ENCODE assay signal across 1 cellular context in genomic region chr5:16909464-16909863, GRCh38.
TF ChIP-seq lines count a peak whose summit lies in the region.

No MANE protein-coding gene starts in this region.

TF ChIP-seq in HEK293, 187 proteins besides CTCF, POLR2A, EP300 and RAD21 (continued from another document):
- TF ChIP-seq, protein P1, sequence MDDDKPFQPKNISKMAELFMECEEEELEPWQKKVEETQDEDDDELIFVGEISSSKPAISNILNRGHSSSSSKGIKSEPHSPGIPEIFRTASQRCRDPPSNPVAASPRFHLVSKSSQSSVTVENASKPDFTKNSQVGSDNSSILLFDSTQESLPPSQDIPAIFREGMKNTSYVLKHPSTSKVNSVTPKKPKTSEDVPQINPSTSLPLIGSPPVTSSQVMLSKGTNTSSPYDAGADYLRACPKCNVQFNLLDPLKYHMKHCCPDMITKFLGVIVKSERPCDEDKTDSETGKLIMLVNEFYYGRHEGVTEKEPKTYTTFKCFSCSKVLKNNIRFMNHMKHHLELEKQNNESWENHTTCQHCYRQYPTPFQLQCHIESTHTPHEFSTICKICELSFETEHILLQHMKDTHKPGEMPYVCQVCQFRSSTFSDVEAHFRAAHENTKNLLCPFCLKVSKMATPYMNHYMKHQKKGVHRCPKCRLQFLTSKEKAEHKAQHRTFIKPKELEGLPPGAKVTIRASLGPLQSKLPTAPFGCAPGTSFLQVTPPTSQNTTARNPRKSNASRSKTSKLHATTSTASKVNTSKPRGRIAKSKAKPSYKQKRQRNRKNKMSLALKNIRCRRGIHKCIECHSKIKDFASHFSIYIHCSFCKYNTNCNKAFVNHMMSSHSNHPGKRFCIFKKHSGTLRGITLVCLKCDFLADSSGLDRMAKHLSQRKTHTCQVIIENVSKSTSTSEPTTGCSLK (tag by site-specific recombination; IDR thresholded peaks at IDR 0.05) = no peak
- TF ChIP-seq ZNF26 (tag by site-specific recombination; IDR thresholded peaks at IDR 0.05) (no peak), MEIS1 (CRISPR knock-in tag; IDR thresholded peaks at IDR 0.05; ENCODE audit: borderline replicate concordance) (no peak), ZNF76 (tag by site-specific recombination; IDR thresholded peaks at IDR 0.05; ENCODE audit: borderline replicate concordance, low read depth) (peak; percentile 40; the same call in 1 of the 2 replicates), IKZF3 (tag by site-specific recombination; IDR thresholded peaks at IDR 0.05) (peak; percentile 64), GLI4 (tag by site-specific recombination; IDR thresholded peaks at IDR 0.05) (no peak), ZNF514 (tag by site-specific recombination; IDR thresholded peaks at IDR 0.05) (no peak), ZSCAN5A (tag by site-specific recombination; IDR thresholded peaks at IDR 0.05) (no peak), KLF1 (tag by site-specific recombination; IDR thresholded peaks at IDR 0.05) (no peak), ZNF24 (tag by site-specific recombination; IDR thresholded peaks at IDR 0.05) (peak; percentile 80), ZNF629 (tag by site-specific recombination; IDR thresholded peaks at IDR 0.05) (peak; percentile 80), RBAK (tag by site-specific recombination; IDR thresholded peaks at IDR 0.05) (no peak), ZNF341 (tag by site-specific recombination; IDR thresholded peaks at IDR 0.05; ENCODE audit: low read depth) (peak; percentile 57; the same call in 1 of the 2 replicates), SP2 (tag by site-specific recombination; IDR thresholded peaks at IDR 0.05) (peak; percentile 22; the same call in 1 of the 2 replicates), ZFP3 (tag by site-specific recombination; IDR thresholded peaks at IDR 0.05; ENCODE audit: low read depth) (0 out of 2 replicates have a peak, but pooled peaks have one; percentile 24), ZNF677 (tag by site-specific recombination; IDR thresholded peaks at IDR 0.05) (no peak), ZNF654 (tag by site-specific recombination; IDR thresholded peaks at IDR 0.05; ENCODE audit: low read depth) (no peak), SALL2 (tag by site-specific recombination; IDR thresholded peaks at IDR 0.05; ENCODE audit: borderline replicate concordance) (no peak), KLF9 (tag by site-specific recombination; IDR thresholded peaks at IDR 0.05; ENCODE audit: low read depth) (no peak), GLIS1 (tag by site-specific recombination; IDR thresholded peaks at IDR 0.05) (peak; percentile 93), PRDM6 (tag by site-specific recombination; IDR thresholded peaks at IDR 0.05) (peak; percentile 81), ZNF223 (tag by site-specific recombination; IDR thresholded peaks at IDR 0.05) (no peak), ZNF148 (tag by site-specific recombination; IDR thresholded peaks at IDR 0.05; ENCODE audit: borderline replicate concordance) (no peak), ZNF426 (tag by site-specific recombination; IDR thresholded peaks at IDR 0.05) (no peak), YY2 (tag by site-specific recombination; IDR thresholded peaks at IDR 0.05) (0 out of 2 replicates have a peak, but pooled peaks have one; percentile 31), ZFHX2 (tag by site-specific recombination; conservative IDR thresholded peaks at IDR 0.05) (peak; percentile 99), ZNF558 (tag by site-specific recombination; IDR thresholded peaks at IDR 0.05) (peak; percentile 50; the same call in 1 of the 2 replicates), ZNF701 (tag by site-specific recombination; IDR thresholded peaks at IDR 0.05) (no peak), ZNF146 (tag by site-specific recombination; IDR thresholded peaks at IDR 0.05) (no peak), ZNF776 (tag by site-specific recombination; IDR thresholded peaks at IDR 0.05; ENCODE audit: borderline replicate concordance) (no peak), ZNF830 (tag by site-specific recombination; IDR thresholded peaks at IDR 0.05; ENCODE audit: low read depth) (no peak), ZNF596 (tag by site-specific recombination; IDR thresholded peaks at IDR 0.05) (peak; percentile 12; the same call in 1 of the 2 replicates), ZEB2 (tag by site-specific recombination; IDR thresholded peaks at IDR 0.05) (peak; percentile 81; the same call in 1 of the 2 replicates)
- TF ChIP-seq, protein P2, sequence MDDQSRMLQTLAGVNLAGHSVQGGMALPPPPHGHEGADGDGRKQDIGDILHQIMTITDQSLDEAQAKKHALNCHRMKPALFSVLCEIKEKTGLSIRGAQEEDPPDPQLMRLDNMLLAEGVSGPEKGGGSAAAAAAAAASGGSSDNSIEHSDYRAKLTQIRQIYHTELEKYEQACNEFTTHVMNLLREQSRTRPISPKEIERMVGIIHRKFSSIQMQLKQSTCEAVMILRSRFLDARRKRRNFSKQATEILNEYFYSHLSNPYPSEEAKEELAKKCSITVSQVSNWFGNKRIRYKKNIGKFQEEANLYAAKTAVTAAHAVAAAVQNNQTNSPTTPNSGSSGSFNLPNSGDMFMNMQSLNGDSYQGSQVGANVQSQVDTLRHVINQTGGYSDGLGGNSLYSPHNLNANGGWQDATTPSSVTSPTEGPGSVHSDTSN (CRISPR knock-in tag; IDR thresholded peaks at IDR 0.05) = no peak
- TF ChIP-seq, protein P3, sequence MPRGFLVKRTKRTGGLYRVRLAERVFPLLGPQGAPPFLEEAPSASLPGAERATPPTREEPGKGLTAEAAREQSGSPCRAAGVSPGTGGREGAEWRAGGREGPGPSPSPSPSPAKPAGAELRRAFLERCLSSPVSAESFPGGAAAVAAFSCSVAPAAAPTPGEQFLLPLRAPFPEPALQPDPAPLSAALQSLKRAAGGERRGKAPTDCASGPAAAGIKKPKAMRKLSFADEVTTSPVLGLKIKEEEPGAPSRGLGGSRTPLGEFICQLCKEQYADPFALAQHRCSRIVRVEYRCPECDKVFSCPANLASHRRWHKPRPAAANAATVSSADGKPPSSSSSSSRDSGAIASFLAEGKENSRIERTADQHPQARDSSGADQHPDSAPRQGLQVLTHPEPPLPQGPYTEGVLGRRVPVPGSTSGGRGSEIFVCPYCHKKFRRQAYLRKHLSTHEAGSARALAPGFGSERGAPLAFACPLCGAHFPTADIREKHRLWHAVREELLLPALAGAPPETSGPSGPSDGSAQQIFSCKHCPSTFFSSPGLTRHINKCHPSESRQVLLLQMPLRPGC (tag by site-specific recombination; IDR thresholded peaks at IDR 0.05) = no peak
- TF ChIP-seq, protein P4, sequence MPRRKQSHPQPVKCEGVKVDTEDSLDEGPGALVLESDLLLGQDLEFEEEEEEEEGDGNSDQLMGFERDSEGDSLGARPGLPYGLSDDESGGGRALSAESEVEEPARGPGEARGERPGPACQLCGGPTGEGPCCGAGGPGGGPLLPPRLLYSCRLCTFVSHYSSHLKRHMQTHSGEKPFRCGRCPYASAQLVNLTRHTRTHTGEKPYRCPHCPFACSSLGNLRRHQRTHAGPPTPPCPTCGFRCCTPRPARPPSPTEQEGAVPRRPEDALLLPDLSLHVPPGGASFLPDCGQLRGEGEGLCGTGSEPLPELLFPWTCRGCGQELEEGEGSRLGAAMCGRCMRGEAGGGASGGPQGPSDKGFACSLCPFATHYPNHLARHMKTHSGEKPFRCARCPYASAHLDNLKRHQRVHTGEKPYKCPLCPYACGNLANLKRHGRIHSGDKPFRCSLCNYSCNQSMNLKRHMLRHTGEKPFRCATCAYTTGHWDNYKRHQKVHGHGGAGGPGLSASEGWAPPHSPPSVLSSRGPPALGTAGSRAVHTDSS (tag by site-specific recombination; IDR thresholded peaks at IDR 0.05) = no peak
